1 cellular context compared by ENCODE assay signal in genomic region chr4:3302786-3303444, GRCh38.
TF ChIP-seq lines count a peak whose summit lies in the region.

No MANE protein-coding gene starts in this region.

TF ChIP-seq in H1, 55 proteins besides CTCF, POLR2A, EP300 and RAD21 (continued from another document):
- TF ChIP-seq NANOG (IDR thresholded peaks at IDR 0.05; ENCODE audit: insufficient read depth, low read depth, low read length, poor library complexity, severe bottlenecking) (no peak), JUND (IDR thresholded peaks at IDR 0.05; ENCODE audit: low read length) (no peak), TCF12 (IDR thresholded peaks at IDR 0.05; ENCODE audit: low read depth, low read length) (no peak), EZH2 (IDR thresholded peaks at IDR 0.05; ENCODE audit: low read depth, low read length, severe bottlenecking) (no peak), HDAC2 (IDR thresholded peaks at IDR 0.05; ENCODE audit: borderline replicate concordance in 1 of 2, low read depth in 2 of 2, low read length in 2 of 2) (no peak), RBBP5 (IDR thresholded peaks at IDR 0.05; ENCODE audit: borderline replicate concordance, low read depth, low read length) (no peak), RNF2 (IDR thresholded peaks at IDR 0.05; ENCODE audit: borderline replicate concordance, low read depth, low read length, missing control alignments, poor library complexity, severe bottlenecking) (no peak), CHD2 (IDR thresholded peaks at IDR 0.05; ENCODE audit: low read length) (no peak), POLR2AphosphoS5 (IDR thresholded peaks at IDR 0.05; ENCODE audit: low read depth, low read length) (no peak)
- TF ChIP-seq, protein P1, sequence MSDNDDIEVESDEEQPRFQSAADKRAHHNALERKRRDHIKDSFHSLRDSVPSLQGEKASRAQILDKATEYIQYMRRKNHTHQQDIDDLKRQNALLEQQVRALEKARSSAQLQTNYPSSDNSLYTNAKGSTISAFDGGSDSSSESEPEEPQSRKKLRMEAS (IDR thresholded peaks at IDR 0.05) = no peak
- TF ChIP-seq, protein P2, sequence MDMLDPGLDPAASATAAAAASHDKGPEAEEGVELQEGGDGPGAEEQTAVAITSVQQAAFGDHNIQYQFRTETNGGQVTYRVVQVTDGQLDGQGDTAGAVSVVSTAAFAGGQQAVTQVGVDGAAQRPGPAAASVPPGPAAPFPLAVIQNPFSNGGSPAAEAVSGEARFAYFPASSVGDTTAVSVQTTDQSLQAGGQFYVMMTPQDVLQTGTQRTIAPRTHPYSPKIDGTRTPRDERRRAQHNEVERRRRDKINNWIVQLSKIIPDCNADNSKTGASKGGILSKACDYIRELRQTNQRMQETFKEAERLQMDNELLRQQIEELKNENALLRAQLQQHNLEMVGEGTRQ (IDR thresholded peaks at IDR 0.05; ENCODE audit: low read length) = no peak
